ENCODE assay signal across 20 cellular contexts in the genomic region with DNA sequence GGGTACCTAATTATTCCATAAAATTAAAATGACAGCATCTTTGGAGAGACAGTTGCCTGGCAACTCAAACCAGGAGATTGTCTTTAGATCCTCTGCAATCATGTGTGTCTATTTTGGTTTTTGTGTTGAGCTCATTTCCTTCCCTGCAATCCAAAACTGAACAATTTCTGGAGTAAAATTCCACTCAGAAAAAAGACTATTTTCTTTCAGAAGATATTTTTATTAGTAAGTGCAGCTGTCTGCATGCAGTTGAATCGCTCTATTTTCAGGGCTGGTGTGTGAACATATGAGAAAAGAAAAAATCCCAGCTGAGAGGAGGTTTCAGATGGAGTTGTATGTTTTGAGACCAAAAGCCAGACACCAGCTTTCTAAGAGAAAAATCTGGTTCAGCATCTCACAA. TPM values are rescaled to one million over a fixed set of nuclear protein-coding genes. Genes with fewer than 3 reads are reported as not detected.
DNase-seq lines count a peak whose midpoint lies in the region; TF ChIP-seq lines count a peak whose summit lies in the region.
"Had no signal": no experiment of that assay in that cellular context is flagged by ENCODE, and none has a peak within 500 bp of the region (broad histone marks: within the 10 kb centered on the region; RNA-seq: fewer than 3 reads in every experiment).

No MANE protein-coding gene starts in this region.

- no peak for TF ChIP-seq CTCF in mammary epithelial cell (conservative IDR thresholded peaks at IDR 0.05 in 1 of 2, IDR thresholded peaks at IDR 0.05 in 1 of 2; ENCODE audit: extremely low read depth in 1 of 2, insufficient read depth in 1 of 2, low read depth in 1 of 2, low read length in 2 of 2)
- no peak for TF ChIP-seq CTCF in breast epithelium (IDR thresholded peaks at IDR 0.05)
- TF ChIP-seq CTCF in glutamatergic neuron (IDR thresholded peaks at IDR 0.05; ENCODE audit: partially characterized antibody, unreplicated experiment): no peak
- TF ChIP-seq CTCF in suprapubic skin (IDR thresholded peaks at IDR 0.05): no peak

- H3K9me3 ChIP-seq in mammary epithelial cell (replicated peaks; ENCODE audit: insufficient read depth, low read length) (no peaks in the 10 kb centered on the region), breast epithelium (no peaks in the 10 kb centered on the region), suprapubic skin (no peaks in the 10 kb centered on the region)
- H3K9me3 ChIP-seq: MG63, SJCRH30 had no signal

- peak overlapping the region; percentile 27 for H3K9ac ChIP-seq in mammary epithelial cell (ENCODE audit: insufficient read depth, low read length)

- H2AFZ ChIP-seq in mammary epithelial cell (ENCODE audit: low read depth, low read length): no peak overlapping the region

- H3K27ac Mint-ChIP-seq in glutamatergic neuron (ENCODE audit: unreplicated experiment): no peak overlapping the region

- 94% methylated on average over 1 of the region's 1 CpG for WGBS in mammary epithelial cell (ENCODE audit: low coverage, missing lambda C conversion rate)
- WGBS in suprapubic skin: 78% methylated on average over 1 of the region's 1 CpG

- H3K27me3 Mint-ChIP-seq in glutamatergic neuron (ENCODE audit: unreplicated experiment): no peaks in the 10 kb centered on the region

- no peak overlapping the region for H3K27ac ChIP-seq in mammary epithelial cell (ENCODE audit: insufficient read depth, low read depth, low read length)
- no peak overlapping the region for H3K27ac ChIP-seq in breast epithelium
- H3K27ac ChIP-seq in angular gyrus (ENCODE audit: low read depth, low read length): peak overlapping the region; percentile 55
- H3K27ac ChIP-seq in suprapubic skin: peak overlapping the region; percentile 46
- H3K27ac ChIP-seq: HL-60, RWPE1, SJCRH30 had no signal

- H3K36me3 ChIP-seq in mammary epithelial cell (ENCODE audit: insufficient read depth, low read length): no peaks in the 10 kb centered on the region
- no peaks in the 10 kb centered on the region for H3K36me3 ChIP-seq in breast epithelium
- no peaks in the 10 kb centered on the region for H3K36me3 ChIP-seq in suprapubic skin
- H3K36me3 ChIP-seq: MG63, SJCRH30 had no signal

- no peaks in the 10 kb centered on the region for H3K4me1 Mint-ChIP-seq in glutamatergic neuron (ENCODE audit: low read depth, unreplicated experiment)

- no peak overlapping the region for H3K4me2 ChIP-seq in mammary epithelial cell (ENCODE audit: insufficient read depth, low read depth, low read length)

- H3K79me2 ChIP-seq in mammary epithelial cell (ENCODE audit: insufficient read depth, low read length): no peaks in the 10 kb centered on the region

- TF ChIP-seq EP300 in suprapubic skin (IDR thresholded peaks at IDR 0.05): no peak

- H3K4me1 ChIP-seq in mammary epithelial cell (ENCODE audit: insufficient read depth, low read length) (peaks cover 5% of the 10 kb centered on the region), breast epithelium (no peaks in the 10 kb centered on the region), suprapubic skin (peaks cover 26% of the 10 kb centered on the region)

- no peaks in the 10 kb centered on the region for H3K36me3 Mint-ChIP-seq in glutamatergic neuron (ENCODE audit: unreplicated experiment)

- dilution Hi-C loops in mammary epithelial cell (cut with HindIII; ENCODE audit: low sequenced_read_pairs): no loop called here

- no TSS peak for BruUV-seq in mammary epithelial cell (replicated peaks; lab: Mats Ljungman, UMichigan)

- DNase-seq in mammary epithelial cell: no peak
- no peak for DNase-seq in breast epithelium (ENCODE audit: low spot score in 2 of 2)
- DNase-seq in glutamatergic neuron: no peak
- no peak for DNase-seq in suprapubic skin (ENCODE audit: low spot score in 2 of 2)
- DNase-seq in ureter (ENCODE audit: low spot score): no peak
- DNase-seq in NCI-H1092 (lab: John Stamatoyannopoulos, UW): no peak
- DNase-seq: AML-193, DMS53, GDM1, MG63, NCI-H1417 treated with DMSO at 0.1 percent for 48 hours, NCI-H187 treated with DMSO at 0.1 percent for 48 hours, NCI-H226, NCI-H510A treated with DMSO at 0.1 percent for 48 hours, NCI-H748 treated with DMSO at 0.1 percent for 48 hours, SJCRH30 had no signal

- no peaks in the 10 kb centered on the region for H4K20me1 ChIP-seq in mammary epithelial cell (ENCODE audit: insufficient read depth, low read length)

- in situ Hi-C loops in mammary epithelial cell (cut with MboI; ENCODE audit: low sequenced_read_pairs in 2 of 2): no loop called here

- no peak overlapping the region for H3K4me3 ChIP-seq in mammary epithelial cell (replicated peaks in 1 of 3; ENCODE audit: insufficient read depth in 1 of 3, low read depth in 2 of 3, low read length in 3 of 3)
- H3K4me3 ChIP-seq in breast epithelium: no peak overlapping the region
- no peak overlapping the region for H3K4me3 ChIP-seq in suprapubic skin
- H3K4me3 ChIP-seq: K562, MG63, SJCRH30 had no signal

- H3K9me3 Mint-ChIP-seq in glutamatergic neuron (ENCODE audit: unreplicated experiment): peaks cover 2% of the 10 kb centered on the region

- intact Hi-C loops in mammary epithelial cell (cut with micrococcal nuclease) (no loop called here), breast epithelium (cut with DNase I; ENCODE audit: low total_unique reads) (no loop called here)

- peak overlapping the region; percentile 4 for H3K4me3 Mint-ChIP-seq in glutamatergic neuron (ENCODE audit: unreplicated experiment)

- TF ChIP-seq POLR2A in breast epithelium (IDR thresholded peaks at IDR 0.05) (no peak), suprapubic skin (IDR thresholded peaks at IDR 0.05) (no peak)

- H3K27me3 ChIP-seq in mammary epithelial cell (ENCODE audit: insufficient read depth, low read length) (no peaks in the 10 kb centered on the region), breast epithelium (no peaks in the 10 kb centered on the region), suprapubic skin (no peaks in the 10 kb centered on the region)
- H3K27me3 ChIP-seq: MG63, SJCRH30 had no signal

- CTCF ChIA-PET in mammary epithelial cell (lab: Charles Lee; ENCODE audit: low non-redundant PET): no interaction called here

RNA-seq across cellular contexts. Expression of a gene that starts 41.9 kb away (rescaled TPM):
- total RNA-seq in mammary epithelial cell (10 to 100 TPM; 30.2 to 43.8 TPM), breast epithelium (10 to 100 TPM; 25.3 to 35.7 (median 31.8) TPM), glutamatergic neuron (ENCODE audit: unreplicated experiment) (181 TPM), suprapubic skin (10 to 100 TPM; 63.7 to 86.0 (median 69.7) TPM), ureter (26.2 TPM)
- polyA plus RNA-seq in mammary epithelial cell: 20.8 TPM
- 23.3 TPM for polyA minus RNA-seq in mammary epithelial cell

Comparison
In these comparisons a context has a peak if more than half of its experiments do, and no peak if none do; other contexts are left out.
1. H3K27ac ChIP-seq: peak in angular gyrus (single experiment) and suprapubic skin (single experiment); none in mammary epithelial cell (single experiment) and breast epithelium (0 of 2).